16 cellular contexts compared by ENCODE assay signal in the genomic region with DNA sequence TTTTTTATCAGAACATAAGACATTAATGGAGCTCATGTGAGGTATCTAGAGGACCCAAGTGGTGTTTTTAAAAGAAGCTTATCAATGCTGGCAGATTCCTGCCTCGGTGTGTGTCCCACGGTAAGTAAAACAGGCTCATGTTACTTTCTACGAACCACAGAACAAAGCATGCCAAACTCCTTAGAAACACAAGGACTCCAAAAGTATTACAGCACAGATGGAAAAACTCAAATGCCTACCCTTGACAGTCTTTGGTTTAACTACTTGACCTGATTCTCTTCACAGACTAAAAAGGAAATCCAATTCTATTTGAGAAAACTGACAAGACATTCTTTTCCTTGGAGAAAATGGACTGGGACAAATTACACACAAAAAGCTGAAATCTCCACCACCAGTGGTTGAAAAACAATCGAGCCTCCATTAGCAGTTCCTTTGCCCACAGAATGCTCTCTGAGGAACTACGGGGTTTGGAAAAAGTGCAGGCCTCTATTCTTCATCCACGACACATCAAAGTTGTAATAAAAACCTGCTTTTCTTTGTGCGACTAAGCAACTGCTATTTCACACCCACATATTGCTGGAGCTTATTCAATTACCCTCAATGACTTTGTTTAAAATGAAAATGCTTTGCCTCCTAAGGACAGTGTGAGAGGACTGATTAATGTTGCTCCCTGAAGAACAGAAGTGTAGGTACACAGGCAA. TPM values are rescaled to one million over a fixed set of nuclear protein-coding genes. Genes with fewer than 3 reads are reported as not detected.
DNase-seq lines count a peak whose midpoint lies in the region; ATAC-seq lines count a peak whose summit lies in the region.
"Had no signal": no experiment of that assay in that cellular context is flagged by ENCODE, and none has a peak within 500 bp of the region (broad histone marks: within the 10 kb centered on the region; RNA-seq: fewer than 3 reads in every experiment).

No MANE protein-coding gene starts in this region.

- no peaks in the 10 kb centered on the region for H3K36me3 Mint-ChIP-seq in activated T-helper 17 cell treated with anti-CD3 and anti-CD28 coated beads, Interleukin-2, amount 50 U/mL, for 72 hours (ENCODE audit: low read depth)

- no peaks in the 10 kb centered on the region for H3K27me3 ChIP-seq in neuron (ENCODE audit: insufficient read depth, low read length)

- ATAC-seq in left ventricle myocardium superior, result peak; percentile 24
- ATAC-seq in Right ventricle myocardium superior (ENCODE audit: poor library complexity), result no peak
- no peak for ATAC-seq in activated T-helper 17 cell treated with anti-CD3 and anti-CD28 coated beads, Interleukin-2, amount 50 U/mL, for 72 hours (replicated peaks)
- ATAC-seq: foreskin keratinocyte; naive thymus-derived CD4-positive, alpha-beta T cell had no signal

- H3K36me3 ChIP-seq in neuron (ENCODE audit: insufficient read depth, low read length), result no peaks in the 10 kb centered on the region

- H3K9me3 ChIP-seq in neuron (ENCODE audit: low read length), result no peaks in the 10 kb centered on the region

- intact Hi-C loops in left ventricle myocardium superior (cut with micrococcal nuclease), result no loop called here
- intact Hi-C loops in Right ventricle myocardium superior (cut with DNase I), result no loop called here

- peaks cover 7% of the 10 kb centered on the region for H3K4me1 Mint-ChIP-seq in activated T-helper 17 cell treated with anti-CD3 and anti-CD28 coated beads, Interleukin-2, amount 50 U/mL, for 72 hours

- no peak for DNase-seq in left ventricle myocardium superior
- no peak for DNase-seq in Right ventricle myocardium superior
- DNase-seq in fibroblast of gingiva (ENCODE audit: low read depth), result peak; percentile 17
- no peak for DNase-seq in NCI-H748 (lab: John Stamatoyannopoulos, UW; ENCODE audit: unreplicated experiment)
- DNase-seq in CD1c-positive myeloid dendritic cell (ENCODE audit: extremely low spot score), result no peak
- DNase-seq in cortex of kidney (lab: John Stamatoyannopoulos, UW), result no peak
- DNase-seq: activated CD4-positive, alpha-beta memory T cell treated with anti-CD3 and anti-CD28 coated beads, Interleukin-2, amount 10 ng/mL, durations not matched to agents 7 days and 5 days; activated gamma-delta T cell; foreskin keratinocyte; naive thymus-derived CD4-positive, alpha-beta T cell; NCI-H345 had no signal

- H3K9me3 Mint-ChIP-seq in activated T-helper 17 cell treated with anti-CD3 and anti-CD28 coated beads, Interleukin-2, amount 50 U/mL, for 72 hours, result no peaks in the 10 kb centered on the region
- H3K9me3 Mint-ChIP-seq: activated CD4-positive, alpha-beta memory T cell treated with anti-CD3 and anti-CD28 coated beads, Interleukin-2, amount 10 ng/mL, durations not matched to agents 7 days and 5 days had no signal

- H3K27ac Mint-ChIP-seq in activated T-helper 17 cell treated with anti-CD3 and anti-CD28 coated beads, Interleukin-2, amount 50 U/mL, for 72 hours, result no peak overlapping the region
- H3K27ac Mint-ChIP-seq: activated CD4-positive, alpha-beta memory T cell treated with anti-CD3 and anti-CD28 coated beads, Interleukin-2, amount 10 ng/mL, durations not matched to agents 7 days and 5 days; naive thymus-derived CD4-positive, alpha-beta T cell had no signal

- H3K4me3 ChIP-seq in neuron (ENCODE audit: low read length), result no peak overlapping the region
- H3K4me3 ChIP-seq: skin epidermis had no signal

- H3K4me1 ChIP-seq in neuron (ENCODE audit: insufficient read depth, low read length), result peaks cover 43% of the 10 kb centered on the region
- H3K4me1 ChIP-seq: foreskin keratinocyte had no signal

- H3K27me3 Mint-ChIP-seq in activated T-helper 17 cell treated with anti-CD3 and anti-CD28 coated beads, Interleukin-2, amount 50 U/mL, for 72 hours, result peaks cover 26% of the 10 kb centered on the region

- peak overlapping the region; percentile 37 for H2AFZ ChIP-seq in neuron (ENCODE audit: low read depth, low read length)

- H3K4me3 Mint-ChIP-seq in activated T-helper 17 cell treated with anti-CD3 and anti-CD28 coated beads, Interleukin-2, amount 50 U/mL, for 72 hours, result no peak overlapping the region
- H3K4me3 Mint-ChIP-seq: activated CD4-positive, alpha-beta memory T cell treated with anti-CD3 and anti-CD28 coated beads, Interleukin-2, amount 10 ng/mL, durations not matched to agents 7 days and 5 days; naive thymus-derived CD4-positive, alpha-beta T cell had no signal

RNA-seq across cellular contexts. Expression of a gene that starts 5.4 kb away (rescaled TPM):
- total RNA-seq in left ventricle myocardium superior (1.6 TPM), Right ventricle myocardium superior (0.91 TPM)
- not detected for total RNA-seq in activated T-helper 17 cell treated with anti-CD3 and anti-CD28 coated beads, Interleukin-2, amount 50 U/mL, for 72 hours
- total RNA-seq: activated CD4-positive, alpha-beta memory T cell treated with anti-CD3 and anti-CD28 coated beads, Interleukin-2, amount 10 ng/mL, durations not matched to agents 7 days and 5 days; foreskin keratinocyte; HT-29; RPMI7951 had no signal
